ENCODE assay signal across 11 cellular contexts in the genomic region with DNA sequence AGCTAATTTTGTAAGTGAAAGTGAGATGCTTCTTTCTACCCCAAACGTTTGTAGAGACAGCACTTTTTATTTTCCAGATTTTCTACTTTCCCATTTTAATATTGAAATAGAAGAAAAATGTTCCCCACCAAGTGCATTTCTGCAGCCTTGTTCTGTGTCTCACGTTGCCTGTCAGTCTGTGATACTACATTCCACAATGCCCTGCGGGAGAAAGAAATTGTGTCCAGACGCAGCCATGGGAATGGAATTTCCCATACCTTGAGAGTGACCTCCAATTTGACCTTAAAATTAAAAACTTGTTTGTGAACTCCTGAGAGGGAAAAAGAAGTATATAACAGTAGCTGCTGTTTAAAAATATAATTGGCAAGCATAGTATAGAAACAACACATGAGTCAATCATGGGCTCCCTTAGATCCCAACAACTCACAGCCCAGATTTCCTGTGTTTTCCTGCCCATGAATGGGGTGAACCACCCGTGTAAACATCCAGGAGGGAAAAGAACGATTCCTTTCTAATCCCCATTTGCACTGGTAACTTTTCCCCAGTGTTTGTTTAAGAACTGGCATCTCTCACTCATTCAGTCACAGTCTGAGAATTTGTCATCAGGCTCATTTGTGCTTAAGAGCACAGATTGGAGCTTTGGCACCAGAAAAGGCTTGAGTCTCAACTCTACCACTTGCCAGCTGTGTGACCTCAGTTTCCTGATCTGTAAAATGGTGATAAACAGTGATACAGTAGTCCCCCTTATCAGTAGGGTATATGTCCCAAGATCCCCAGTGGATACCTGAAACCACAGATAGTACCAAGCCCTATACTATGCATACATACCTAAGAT.
A peak's percentile ranks its signal among the peaks of the same experiment; 100 is the strongest.
DNase-seq lines count a peak whose midpoint lies in the region; ATAC-seq and TF ChIP-seq lines count a peak whose summit lies in the region.
"Had no signal": no experiment of that assay in that cellular context is flagged by ENCODE, and none has a peak within 500 bp of the region (broad histone marks: within the 10 kb centered on the region; RNA-seq: fewer than 3 reads in every experiment).

No MANE protein-coding gene starts in this region.

- H3K27ac Mint-ChIP-seq in nephron progenitor cell: peak overlapping the region; percentile 89

- H3K36me3 Mint-ChIP-seq in nephron progenitor cell (ENCODE audit: low read depth): no peaks in the 10 kb centered on the region

- no peaks in the 10 kb centered on the region for H3K36me3 ChIP-seq in gastrocnemius medialis

- H3K4me3 Mint-ChIP-seq in nephron progenitor cell: no peak overlapping the region

- H3K9me3 ChIP-seq in gastrocnemius medialis: no peaks in the 10 kb centered on the region

- H3K27ac ChIP-seq in gastrocnemius medialis: no peak overlapping the region

- TF ChIP-seq POLR2A in gastrocnemius medialis (IDR thresholded peaks at IDR 0.05): no peak

- in situ Hi-C loops in gastrocnemius medialis (cut with MboI; ENCODE audit: low sequenced_read_pairs in 4 of 4): no loop called here

- no peak for TF ChIP-seq CTCF in nephron progenitor cell (IDR thresholded peaks at IDR 0.05)
- TF ChIP-seq CTCF in gastrocnemius medialis (IDR thresholded peaks at IDR 0.05 in 4 of 5, conservative IDR thresholded peaks at IDR 0.05 in 1 of 5): no peak

- no peak overlapping the region for H3K4me3 ChIP-seq in gastrocnemius medialis

- DNase-seq in nephron progenitor cell (peak; percentile 12), gastrocnemius medialis (no peak), COLO829 (ENCODE audit: low spot score) (no peak), NCI-H82 (lab: John Stamatoyannopoulos, UW) (no peak), midbrain (lab: John Stamatoyannopoulos, UW) (no peak)
- DNase-seq: activated T-cell treated with anti-CD3 and anti-CD28 coated beads, Interleukin-2, amount 50 U/mL, for 48 hours; NCI-H2029; T-helper 1 cell had no signal

- no peaks in the 10 kb centered on the region for H3K27me3 Mint-ChIP-seq in nephron progenitor cell (ENCODE audit: low read depth, poor library complexity)

- H3K9me3 Mint-ChIP-seq in nephron progenitor cell: no peaks in the 10 kb centered on the region

- intact Hi-C loops in gastrocnemius medialis (cut with DNase I; ENCODE audit: low total_unique reads): no loop called here

- no peaks in the 10 kb centered on the region for H3K27me3 ChIP-seq in gastrocnemius medialis

- peaks cover 12 to 13% of the 10 kb centered on the region in 2 donors for H3K4me1 ChIP-seq in gastrocnemius medialis

- ATAC-seq in GM19035 (IDR thresholded peaks at IDR 0.05; ENCODE audit: unreplicated experiment) (peak; percentile 18), HG02610 (IDR thresholded peaks at IDR 0.05; ENCODE audit: unreplicated experiment) (peak; percentile 41), HG03460 (IDR thresholded peaks at IDR 0.05; ENCODE audit: unreplicated experiment) (peak; percentile 37), gastrocnemius medialis (no peak)

- H3K4me1 Mint-ChIP-seq in nephron progenitor cell: peaks cover 33% of the 10 kb centered on the region

Comparison
In these comparisons a context has a peak if more than half of its experiments do, and no peak if none do; other contexts are left out.
1. ATAC-seq: peak in GM19035 (single experiment), HG02610 (single experiment) and HG03460 (single experiment); none in gastrocnemius medialis (0 of 2).